In the genomic region with DNA sequence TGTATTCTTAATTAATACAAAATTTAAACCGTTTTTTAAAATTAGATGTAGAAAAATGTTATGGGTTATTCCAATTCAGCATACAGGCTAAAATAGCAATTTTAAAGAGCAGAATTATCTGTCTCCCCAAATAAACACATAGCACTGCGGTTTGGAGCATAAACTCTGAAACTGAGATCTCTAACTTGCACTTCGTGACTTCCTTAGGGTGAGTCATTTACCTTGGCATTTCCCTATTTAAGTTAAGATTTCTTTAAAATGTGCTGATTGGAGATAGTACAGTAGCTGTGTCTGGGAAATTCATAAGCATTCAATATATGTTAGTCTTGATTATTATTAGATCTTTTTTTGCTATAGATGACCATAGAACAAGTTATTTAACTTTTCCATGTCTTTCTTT, we compare ENCODE assay signal across 25 cellular contexts.
DNase-seq lines count a peak whose midpoint lies in the region; ATAC-seq, FAIRE-seq and TF ChIP-seq lines count a peak whose summit lies in the region.
"Had no signal": no experiment of that assay in that cellular context is flagged by ENCODE, and none has a peak within 500 bp of the region (broad histone marks: within the 10 kb centered on the region; RNA-seq: fewer than 3 reads in every experiment).

No MANE protein-coding gene starts in this region.

- CTCF ChIA-PET in AG04449 (lab: Yijun Ruan, JAX): interaction anchor here (1.5 kb wide), 1 partner anchor 15 kb away, joined by 3 read pairs; no protein-coding TSS in a partner anchor

- FAIRE-seq in D721Med (lab: Jason Lieb, UNC): no peak
- FAIRE-seq: GM12878, islet of Langerhans, urothelium cell line had no signal

- H3K4me3 ChIP-seq in AG04449 (ENCODE audit: low read depth, low read length) (no peak overlapping the region), choroid plexus epithelial cell (ENCODE audit: low read depth, low read length) (no peak overlapping the region)
- H3K4me3 ChIP-seq: adrenal gland, cardiac muscle cell, GM12878, lower lobe of right lung had no signal

- peak; percentile 17 for DNase-seq in AG04449 (ENCODE audit: low read depth, low spot score)
- DNase-seq in HS-27A (ENCODE audit: low read depth): peak; percentile 1
- DNase-seq in choroid plexus epithelial cell (ENCODE audit: low read depth): peak; percentile 70
- no peak for DNase-seq in T1000 (lab: John Stamatoyannopoulos, UW)
- DNase-seq in D721Med (ENCODE audit: insufficient read length, low spot score): no peak
- DNase-seq in activated CD4-positive, alpha-beta T cell treated with anti-CD3 and anti-CD28 coated beads, Interleukin-2, amount 50 U/mL, for 4 hours: no peak
- DNase-seq: activated effector memory CD4-positive, alpha-beta T cell treated with anti-CD3 and anti-CD28 coated beads, Interleukin-2, amount 50 U/mL, for 16 hours; adrenal gland; foreskin melanocyte; hypothalamus; lower lobe of right lung; NCI-H1930; NCI-H2227 treated with DMSO at 0.1 percent for 48 hours; occipital lobe; PC-3; retina; SIG-M5; substantia nigra; WERI-Rb-1 had no signal

- TF ChIP-seq CTCF in AG04449 (IDR thresholded peaks at IDR 0.05; ENCODE audit: insufficient read depth, low read length, missing control alignments) (no peak), choroid plexus epithelial cell (conservative IDR thresholded peaks at IDR 0.05; ENCODE audit: low read depth, low read length) (no peak), D721Med (IDR thresholded peaks at IDR 0.05; ENCODE audit: insufficient read depth, missing control alignments) (no peak)

- ATAC-seq in GM21447 (IDR thresholded peaks at IDR 0.05; ENCODE audit: unreplicated experiment) (peak; percentile 72), GM21619 (IDR thresholded peaks at IDR 0.05; ENCODE audit: unreplicated experiment) (no peak)
- ATAC-seq: GM12878, lower lobe of right lung, PC-3 had no signal

- POLR2A ChIA-PET in AG04449 (lab: Yijun Ruan, JAX): no interaction called here

Comparison
In these comparisons a context has a peak if more than half of its experiments do, and no peak if none do; other contexts are left out.
1. DNase-seq: peak in AG04449 (single experiment), HS-27A (single experiment) and choroid plexus epithelial cell (single experiment); none in T1000 (single experiment), D721Med (single experiment) and activated CD4-positive, alpha-beta T cell treated with anti-CD3 and anti-CD28 coated beads, Interleukin-2, amount 50 U/mL, for 4 hours (0 of 2).